Comparison of ENCODE assay signal across 8 cellular contexts in genomic region chr15:32870240-32871033, GRCh38.
A peak's percentile ranks its signal among the peaks of the same experiment; 100 is the strongest.
DNase-seq lines count a peak whose midpoint lies in the region; ATAC-seq and TF ChIP-seq lines count a peak whose summit lies in the region.

No MANE protein-coding gene starts in this region.

- no peak overlapping the region for H3K4me3 ChIP-seq in GM12865 (ENCODE audit: low read depth, low read length)
- H3K4me3 ChIP-seq in right atrium auricular region, result no peak overlapping the region
- H3K4me3 ChIP-seq in body of pancreas, result no peak overlapping the region

- DNase-seq in GM12865 (ENCODE audit: low read depth) (peak; percentile 65), kidney tubule cell (ENCODE audit: low spot score) (peak; percentile 74), right atrium auricular region (ENCODE audit: low spot score) (no peak), SW 1271 (lab: John Stamatoyannopoulos, UW) (no peak), body of pancreas (no peak)

- H3K27me3 ChIP-seq in right atrium auricular region (no peaks in the 10 kb centered on the region), body of pancreas (no peaks in the 10 kb centered on the region)

- no peak for TF ChIP-seq POLR2A in body of pancreas (IDR thresholded peaks at IDR 0.05)

- peak; percentile 71 for ATAC-seq in HG02763 (IDR thresholded peaks at IDR 0.05; ENCODE audit: unreplicated experiment)
- peak; percentile 61 for ATAC-seq in SK-N-SH treated with all-trans-retinoic acid at 6 μM for 48 hours
- ATAC-seq in GM18870 (IDR thresholded peaks at IDR 0.05; ENCODE audit: unreplicated experiment), result no peak
- no peak for ATAC-seq in body of pancreas

- H3K4me1 ChIP-seq in right atrium auricular region (peaks cover 0 to 4% of the 10 kb centered on the region in 2 donors), body of pancreas (peaks cover 30% of the 10 kb centered on the region)

- TF ChIP-seq CTCF in GM12865 (IDR thresholded peaks at IDR 0.05; ENCODE audit: insufficient read depth, low read depth, low read length, missing control alignments), result no peak
- TF ChIP-seq CTCF in right atrium auricular region (IDR thresholded peaks at IDR 0.05), result no peak
- TF ChIP-seq CTCF in body of pancreas (IDR thresholded peaks at IDR 0.05), result no peak

- H3K36me3 ChIP-seq in right atrium auricular region (no peaks in the 10 kb centered on the region), body of pancreas (replicated peaks in 1 of 2; ENCODE audit: insufficient read depth in 1 of 2, low read depth in 2 of 2) (no peaks in the 10 kb centered on the region)

- WGBS in body of pancreas, 2 donors, result 89 to 90% methylated on average over 14 of the region's 14 CpGs

- H3K27ac ChIP-seq in right atrium auricular region (no peak overlapping the region), body of pancreas (no peak overlapping the region)

- H3K9me3 ChIP-seq in right atrium auricular region (no peaks in the 10 kb centered on the region), body of pancreas (no peaks in the 10 kb centered on the region)

- intact Hi-C loops in body of pancreas (cut with DNase I), result no loop called here

TF ChIP-seq in SK-N-SH treated with all-trans-retinoic acid at 6 μM for 48 hours, 23 proteins besides CTCF, POLR2A, EP300 and RAD21:
- TF ChIP-seq TOX (CRISPR knock-in tag; IDR thresholded peaks at IDR 0.05; ENCODE audit: borderline replicate concordance) (peak; percentile 88; the same call in 1 of the 2 replicates), ZC3H10 (CRISPR knock-in tag; IDR thresholded peaks at IDR 0.05) (peak; percentile 91), ESRRG (CRISPR knock-in tag; IDR thresholded peaks at IDR 0.05) (no peak)

Comparison
In these comparisons a context has a peak if more than half of its experiments do, and no peak if none do; other contexts are left out.
1. DNase-seq: peak in GM12865 (single experiment) and kidney tubule cell (single experiment); none in right atrium auricular region (single experiment), SW 1271 (0 of 2) and body of pancreas (0 of 4).
2. ATAC-seq: peak in HG02763 (single experiment) and SK-N-SH treated with all-trans-retinoic acid at 6 μM for 48 hours (single experiment); none in GM18870 (single experiment) and body of pancreas (single experiment).